In genomic region chr7:46257766-46258448, GRCh38 we compare ENCODE assay signal across 1 cellular context.
TF ChIP-seq lines count a peak whose summit lies in the region.

No MANE protein-coding gene starts in this region.

TF ChIP-seq in SK-N-SH, 30 proteins besides CTCF, POLR2A, EP300 and RAD21 (continued from another document):
- peak; percentile 92; the same call in 1 of the 2 replicates for TF ChIP-seq POLR2AphosphoS5 (IDR thresholded peaks at IDR 0.05; ENCODE audit: low read depth, low read length)
- TF ChIP-seq JUND (IDR thresholded peaks at IDR 0.05), result peak; percentile 100
- TF ChIP-seq MAX (IDR thresholded peaks at IDR 0.05; ENCODE audit: low read depth), result peak; percentile 60
- no peak for TF ChIP-seq GATA2 (CRISPR knock-in tag; IDR thresholded peaks at IDR 0.05)
- peak; percentile 44; the same call in 1 of the 2 replicates for TF ChIP-seq ELF1 (IDR thresholded peaks at IDR 0.05)
- TF ChIP-seq RCOR1 (IDR thresholded peaks at IDR 0.05; ENCODE audit: low read length), result peak; percentile 8; the same call in 1 of the 2 replicates
- TF ChIP-seq TCF12 (IDR thresholded peaks at IDR 0.05), result peak; percentile 99
- no peak for TF ChIP-seq EZH2phosphoT487 (IDR thresholded peaks at IDR 0.05; ENCODE audit: borderline replicate concordance, low read depth)
- no peak; the same call in 1 of the 2 replicates for TF ChIP-seq IRF3 (IDR thresholded peaks at IDR 0.05; ENCODE audit: low read depth, low read length)
